22 cellular contexts compared by ENCODE assay signal in genomic region chr7:156158213-156158612, GRCh38.
A peak's percentile ranks its signal among the peaks of the same experiment; 100 is the strongest.
DNase-seq lines count a peak whose midpoint lies in the region; ATAC-seq and TF ChIP-seq lines count a peak whose summit lies in the region.
"Had no signal": no experiment of that assay in that cellular context is flagged by ENCODE, and none has a peak within 500 bp of the region (broad histone marks: within the 10 kb centered on the region; RNA-seq: fewer than 3 reads in every experiment).

No MANE protein-coding gene starts in this region.

- H3K27me3 ChIP-seq in upper lobe of right lung: no peaks in the 10 kb centered on the region
- H3K27me3 ChIP-seq: BE2C; BLaER1 treated with 17β-estradiol and CSF1 and Interleukin-3, amounts not matched to agents 10 nM and 100 nM had no signal

- no peak overlapping the region for H3K4me3 ChIP-seq in coronary artery
- H3K4me3 ChIP-seq in upper lobe of right lung: no peak overlapping the region
- H3K4me3 ChIP-seq: A549; BLaER1 treated with 17β-estradiol and CSF1 and Interleukin-3, amounts not matched to agents 10 nM and 100 nM; HAP-1 had no signal

- H3K4me1 ChIP-seq in upper lobe of right lung: no peaks in the 10 kb centered on the region
- H3K4me1 ChIP-seq: BE2C, HAP-1 had no signal

- H3K27ac ChIP-seq in coronary artery (no peak overlapping the region), upper lobe of right lung (no peak overlapping the region)
- H3K27ac ChIP-seq: BLaER1 treated with 17β-estradiol and CSF1 and Interleukin-3, amounts not matched to agents 10 nM and 100 nM had no signal

- ATAC-seq in left lobe of liver: no peak
- ATAC-seq in upper lobe of right lung: no peak
- ATAC-seq: A549 had no signal

- no peaks in the 10 kb centered on the region for H3K36me3 ChIP-seq in upper lobe of right lung
- H3K36me3 ChIP-seq: BE2C; BLaER1 treated with 17β-estradiol and CSF1 and Interleukin-3, amounts not matched to agents 10 nM and 100 nM; HAP-1 had no signal

- intact Hi-C loops in upper lobe of right lung (cut with DNase I): no loop called here

- no peak for TF ChIP-seq CTCF in coronary artery (IDR thresholded peaks at IDR 0.05)
- no peak for TF ChIP-seq CTCF in upper lobe of right lung (IDR thresholded peaks at IDR 0.05)

- peak; percentile 26 for DNase-seq in activated CD8-positive, alpha-beta memory T cell treated with anti-CD3 and anti-CD28 coated beads, Interleukin-2, amount 50 U/mL, for 48 hours
- no peak for DNase-seq in activated CD8-positive, alpha-beta memory T cell treated with anti-CD3 and anti-CD28 coated beads, Interleukin-2, amount 50 U/mL, for 4 hours
- DNase-seq in coronary artery (ENCODE audit: low spot score) (peak; percentile 41), left lobe of liver (ENCODE audit: low spot score) (peak; percentile 16), upper lobe of right lung (peak; percentile 25), HUDEP-2 (lab: John Stamatoyannopoulos, UW; ENCODE audit: unreplicated experiment in 76 of 76) (no peak), DMS53 treated with DMSO at 0.1 percent for 48 hours (lab: John Stamatoyannopoulos, UW; ENCODE audit: unreplicated experiment) (no peak)
- DNase-seq in stimulated activated CD4-positive, alpha-beta T cell treated with anti-CD3 and anti-CD28 coated beads, Interleukin-4, amount 100 ng/mL, for 24 hours: no peak
- DNase-seq: 8988T; ACHN; AML-193; BE2C; CD4-positive, alpha-beta T cell; CD8-positive, alpha-beta memory T cell; DMS 273 treated with DMSO at 0.1 percent for 48 hours; DMS79 treated with DMSO at 0.1 percent for 48 hours; GF-D8; GOT3; HFFc6 had no signal

- H3K9me3 ChIP-seq in upper lobe of right lung: no peaks in the 10 kb centered on the region
- H3K9me3 ChIP-seq: A549, BE2C, HAP-1 had no signal

Comparison
In these comparisons a context has a peak if more than half of its experiments do, and no peak if none do; other contexts are left out.
1. DNase-seq: peak in activated CD8-positive, alpha-beta memory T cell treated with anti-CD3 and anti-CD28 coated beads, Interleukin-2, amount 50 U/mL, for 48 hours (single experiment), coronary artery (single experiment), left lobe of liver (single experiment) and upper lobe of right lung (single experiment); none in activated CD8-positive, alpha-beta memory T cell treated with anti-CD3 and anti-CD28 coated beads, Interleukin-2, amount 50 U/mL, for 4 hours (single experiment), stimulated activated CD4-positive, alpha-beta T cell treated with anti-CD3 and anti-CD28 coated beads, Interleukin-4, amount 100 ng/mL, for 24 hours (single experiment), HUDEP-2 (0 of 76) and DMS53 treated with DMSO at 0.1 percent for 48 hours (single experiment).